ENCODE assay signal across 8 cellular contexts in the genomic region with DNA sequence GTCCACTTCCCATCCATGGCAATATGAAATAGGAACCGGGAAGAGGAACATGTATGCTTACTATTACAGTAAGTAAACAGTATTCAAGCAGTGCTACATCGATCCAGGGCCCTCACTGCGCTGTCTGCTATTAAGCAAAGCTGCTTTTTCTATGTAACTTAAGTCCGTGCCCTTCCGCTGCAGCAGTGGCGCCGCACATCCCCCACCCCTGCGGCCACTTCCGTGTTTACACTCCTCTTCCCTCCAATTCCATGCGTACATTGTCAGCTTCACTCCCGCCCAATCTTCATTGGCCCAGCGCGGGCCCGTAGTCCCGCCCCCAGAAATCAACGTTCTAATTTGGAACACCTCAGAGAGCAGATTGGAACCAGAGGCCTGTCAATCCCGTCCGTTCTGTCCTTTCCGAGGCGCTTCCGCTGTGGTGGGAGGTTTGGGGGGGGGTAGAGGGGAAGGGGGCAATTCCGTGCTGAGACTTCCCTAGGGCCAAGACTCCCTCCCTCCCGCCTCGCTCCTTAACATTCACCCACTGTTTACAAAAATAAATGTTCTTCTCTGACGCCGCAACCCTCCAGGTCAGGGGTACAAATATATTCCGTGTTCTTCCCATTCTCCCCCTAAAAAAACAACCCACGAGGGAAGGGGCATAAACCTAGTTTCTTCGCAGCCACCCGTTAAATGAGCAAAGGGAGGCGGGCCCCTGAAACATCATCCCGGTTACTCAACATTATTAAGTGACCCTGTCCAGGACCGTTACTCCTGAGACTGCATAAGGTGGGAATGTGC.
A peak's percentile ranks its signal among the peaks of the same experiment; 100 is the strongest.
DNase-seq lines count a peak whose midpoint lies in the region; ATAC-seq and TF ChIP-seq lines count a peak whose summit lies in the region.

No MANE protein-coding gene starts in this region.

- TF ChIP-seq POLR2A in testis (IDR thresholded peaks at IDR 0.05) = no peak

- H3K9me3 Mint-ChIP-seq in activated naive CD8-positive, alpha-beta T cell treated with anti-CD3 and anti-CD28 coated beads, Interleukin-2, amount 10 ng/mL, durations not matched to agents 7 days and 5 days = no peaks in the 10 kb centered on the region
- peaks cover 10% of the 10 kb centered on the region for H3K9me3 Mint-ChIP-seq in glutamatergic neuron (ENCODE audit: unreplicated experiment)

- peaks cover 21% of the 10 kb centered on the region for H3K4me1 ChIP-seq in testis

- TF ChIP-seq CTCF in GM12864 (IDR thresholded peaks at IDR 0.05; ENCODE audit: low read depth, low read length, missing control alignments) (no peak), glutamatergic neuron (IDR thresholded peaks at IDR 0.05; ENCODE audit: partially characterized antibody, unreplicated experiment) (no peak), omental fat pad (IDR thresholded peaks at IDR 0.05) (no peak), testis (IDR thresholded peaks at IDR 0.05) (peak in 1 of 3 experiments; percentile 10)

- peaks cover 21% of the 10 kb centered on the region for H3K4me1 Mint-ChIP-seq in activated naive CD8-positive, alpha-beta T cell treated with anti-CD3 and anti-CD28 coated beads, Interleukin-2, amount 10 ng/mL, durations not matched to agents 7 days and 5 days
- peaks cover 2% of the 10 kb centered on the region for H3K4me1 Mint-ChIP-seq in glutamatergic neuron (ENCODE audit: low read depth, unreplicated experiment)

- H3K27ac ChIP-seq in testis = peak overlapping the region; percentile 94 to 97

- intact Hi-C loops in testis (cut with DNase I; ENCODE audit: low total_unique reads) = loop anchor here (10.0 kb wide), 1 partner anchor 92 kb away; a partner anchor contains a TSS

- H3K9me3 ChIP-seq in testis = no peaks in the 10 kb centered on the region

- H3K27ac Mint-ChIP-seq in activated naive CD8-positive, alpha-beta T cell treated with anti-CD3 and anti-CD28 coated beads, Interleukin-2, amount 10 ng/mL, durations not matched to agents 7 days and 5 days = peak overlapping the region; percentile 96
- H3K27ac Mint-ChIP-seq in glutamatergic neuron (ENCODE audit: unreplicated experiment) = peak overlapping the region; percentile 92

- peaks cover 4% of the 10 kb centered on the region for H3K36me3 Mint-ChIP-seq in activated naive CD8-positive, alpha-beta T cell treated with anti-CD3 and anti-CD28 coated beads, Interleukin-2, amount 10 ng/mL, durations not matched to agents 7 days and 5 days
- no peaks in the 10 kb centered on the region for H3K36me3 Mint-ChIP-seq in glutamatergic neuron (ENCODE audit: unreplicated experiment)

- DNase-seq in GM12864 (ENCODE audit: low read depth) (peak; percentile 95), NCI-H1105 treated with DMSO at 0.1 percent for 48 hours (lab: John Stamatoyannopoulos, UW) (peak; percentile 95), SKM-1 treated with dmso at 0.1 percent for 144 hours (lab: John Stamatoyannopoulos, UW; ENCODE audit: unreplicated experiment) (peak; percentile 98), glutamatergic neuron (peak; percentile 91), omental fat pad (ENCODE audit: low spot score) (peak; percentile 81), testis (peak; percentile 99)
- peak; percentile 88 for DNase-seq in activated naive CD8-positive, alpha-beta T cell treated with anti-CD3 and anti-CD28 coated beads, Interleukin-2, amount 10 ng/mL, durations not matched to agents 7 days and 5 days

- ATAC-seq in HG02678 (IDR thresholded peaks at IDR 0.05; ENCODE audit: unreplicated experiment) (peak; percentile 82), omental fat pad (ENCODE audit: low FRiP score) (peak; percentile 92)
- peak; percentile 88 for ATAC-seq in activated naive CD8-positive, alpha-beta T cell treated with anti-CD3 and anti-CD28 coated beads, Interleukin-2, amount 10 ng/mL, durations not matched to agents 7 days and 5 days (ENCODE audit: low read depth)

- POLR2A ChIA-PET in activated naive CD8-positive, alpha-beta T cell treated with anti-CD3 and anti-CD28 coated beads, Interleukin-2, amount 10 ng/mL, durations not matched to agents 7 days and 5 days (lab: Charles Lee) = interaction anchor here (0.6 to 2.9 kb wide), 6 partner anchors 13 to 370 kb away, joined by 3 to 23 read pairs (median 8); a partner anchor contains a TSS

- peaks cover 5% of the 10 kb centered on the region for H3K27me3 Mint-ChIP-seq in activated naive CD8-positive, alpha-beta T cell treated with anti-CD3 and anti-CD28 coated beads, Interleukin-2, amount 10 ng/mL, durations not matched to agents 7 days and 5 days
- peaks cover 2% of the 10 kb centered on the region for H3K27me3 Mint-ChIP-seq in glutamatergic neuron (ENCODE audit: unreplicated experiment)

- H3K4me3 ChIP-seq in GM12864 (ENCODE audit: low read depth, low read length) (peak overlapping the region; percentile 99), testis (peak overlapping the region; percentile 82 to 95)

- peak overlapping the region; percentile 91 for H3K4me3 Mint-ChIP-seq in activated naive CD8-positive, alpha-beta T cell treated with anti-CD3 and anti-CD28 coated beads, Interleukin-2, amount 10 ng/mL, durations not matched to agents 7 days and 5 days
- H3K4me3 Mint-ChIP-seq in glutamatergic neuron (ENCODE audit: unreplicated experiment) = peak overlapping the region; percentile 95

- WGBS in testis, 2 donors = 0 to 1% methylated on average over 28 to 33 of the region's 33 CpGs

- no peaks in the 10 kb centered on the region for H3K36me3 ChIP-seq in testis (ENCODE audit: low read depth, missing control alignments)

- H3K27me3 ChIP-seq in testis = no peaks in the 10 kb centered on the region

Comparison
In these comparisons a context has a peak if more than half of its experiments do, and no peak if none do; other contexts are left out.
1. Peak in every context shown above with its lines: DNase-seq, ATAC-seq, H3K4me3 ChIP-seq and H3K27ac ChIP-seq.